Comparison of ENCODE assay signal across 15 cellular contexts in the genomic region with DNA sequence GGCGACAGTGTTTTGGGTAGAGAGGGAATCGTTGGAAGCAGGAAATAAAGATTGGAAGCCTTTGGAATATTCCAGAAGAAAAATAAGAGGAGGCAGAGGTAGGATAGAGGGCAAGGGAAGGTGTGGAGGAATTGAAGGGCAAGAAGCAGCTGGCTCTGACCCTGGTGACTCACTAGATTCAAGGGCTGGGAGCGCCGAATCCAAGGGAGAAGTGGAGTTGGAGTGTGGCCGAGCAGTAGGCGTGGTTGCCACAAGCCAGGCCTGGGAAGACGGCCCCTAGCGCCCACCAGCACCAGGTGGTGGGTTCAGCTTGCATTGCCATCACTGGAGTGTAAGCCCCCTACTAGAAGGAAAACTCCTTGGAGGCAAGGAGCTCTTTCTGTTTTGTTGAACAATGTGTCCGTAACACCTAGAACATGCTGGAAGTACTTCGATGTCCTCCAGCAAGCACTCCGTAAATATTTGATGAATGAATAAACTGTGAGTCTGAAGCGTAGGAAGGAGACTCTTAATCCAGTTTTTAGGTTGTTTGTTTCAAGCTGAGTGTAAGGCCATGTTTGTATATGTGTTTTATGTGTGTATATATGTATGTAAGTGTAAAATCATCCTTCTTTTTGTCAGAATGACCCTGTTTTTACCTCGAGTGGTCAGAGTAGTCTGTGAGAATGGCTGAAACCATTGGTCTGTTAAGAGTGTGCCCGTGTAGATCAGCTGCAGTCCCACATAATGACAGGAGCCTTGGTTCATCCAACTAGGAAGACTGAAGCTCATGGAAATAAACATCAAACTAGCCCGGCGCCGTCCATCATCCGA.
DNase-seq lines count a peak whose midpoint lies in the region; ATAC-seq and TF ChIP-seq lines count a peak whose summit lies in the region.
"Had no signal": no experiment of that assay in that cellular context is flagged by ENCODE, and none has a peak within 500 bp of the region (broad histone marks: within the 10 kb centered on the region; RNA-seq: fewer than 3 reads in every experiment).

No MANE protein-coding gene starts in this region.

- DNase-seq in DMS53 treated with DMSO at 0.1 percent for 48 hours (lab: John Stamatoyannopoulos, UW; ENCODE audit: unreplicated experiment) = peak; percentile 8
- DNase-seq in adrenal gland = peak; percentile 76 to 91 (median 89)
- no peak for DNase-seq in smooth muscle cell (lab: John Stamatoyannopoulos, UW; ENCODE audit: unreplicated experiment)
- no peak for DNase-seq in heart right ventricle
- DNase-seq in ascending aorta (ENCODE audit: low spot score in 2 of 2) = no peak
- DNase-seq: activated CD4-positive, alpha-beta T cell treated with anti-CD3 and anti-CD28 coated beads for 1 hour; activated effector memory CD4-positive, alpha-beta T cell treated with Interleukin-2 at 50 U/mL for 16 hours; CD4-positive, CD25-positive, alpha-beta regulatory T cell; NCI-H524 treated with DMSO at 0.1 percent for 48 hours; stimulated activated CD4-positive, alpha-beta T cell treated with anti-CD3 and anti-CD28 coated beads, Interleukin-15, amount 100 ng/mL, for 24 hours; stimulated activated naive B cell treated with anti-CD40 and anti-IgM and Interleukin-4, amounts not matched to agents 10 μg/mL and 1 μg/mL and 100 μg/mL, for 72 hours had no signal

- H2AFZ ChIP-seq in smooth muscle cell (ENCODE audit: low read depth) = no peak overlapping the region

- no peaks in the 10 kb centered on the region for H3K36me3 ChIP-seq in adrenal gland (replicated peaks in 1 of 2)
- peaks cover 0 to 3% of the 10 kb centered on the region in 2 donors for H3K36me3 ChIP-seq in gastroesophageal sphincter
- H3K36me3 ChIP-seq in smooth muscle cell (ENCODE audit: low read depth) = no peaks in the 10 kb centered on the region
- H3K36me3 ChIP-seq in heart right ventricle = peaks cover 0 to 11% (median 0%) of the 10 kb centered on the region in 9 donors
- no peaks in the 10 kb centered on the region for H3K36me3 ChIP-seq in ascending aorta
- H3K36me3 ChIP-seq: SJSA1 had no signal

- H3K27me3 ChIP-seq in adrenal gland (no peaks in the 10 kb centered on the region), gastroesophageal sphincter (no peaks in the 10 kb centered on the region), smooth muscle cell (ENCODE audit: low read depth) (no peaks in the 10 kb centered on the region), heart right ventricle (no peaks in the 10 kb centered on the region), ascending aorta (no peaks in the 10 kb centered on the region)
- H3K27me3 ChIP-seq: SJSA1 had no signal

- H3K9ac ChIP-seq in smooth muscle cell (ENCODE audit: low read depth) = no peak overlapping the region

- no peak for TF ChIP-seq EP300 in gastroesophageal sphincter (IDR thresholded peaks at IDR 0.05)

- intact Hi-C loops in adrenal gland (cut with DNase I) = no loop called here
- intact Hi-C loops in heart right ventricle (cut with DNase I) = no loop called here
- intact Hi-C loops in ascending aorta (cut with DNase I) = no loop called here

- TF ChIP-seq CTCF in adrenal gland (IDR thresholded peaks at IDR 0.05) (peak in 1 of 6 experiments; percentile 4), gastroesophageal sphincter (IDR thresholded peaks at IDR 0.05) (no peak), smooth muscle cell (IDR thresholded peaks at IDR 0.05; ENCODE audit: borderline replicate concordance, insufficient read depth, poor library complexity, severe bottlenecking) (no peak), heart right ventricle (IDR thresholded peaks at IDR 0.05) (no peak), ascending aorta (IDR thresholded peaks at IDR 0.05) (no peak)

- peaks cover 24 to 26% of the 10 kb centered on the region in 2 donors for H3K4me1 ChIP-seq in adrenal gland (replicated peaks in 1 of 2)
- peaks cover 0 to 12% (median 2%) of the 10 kb centered on the region in 3 donors for H3K4me1 ChIP-seq in gastroesophageal sphincter
- peaks cover 8% of the 10 kb centered on the region for H3K4me1 ChIP-seq in smooth muscle cell (ENCODE audit: low read depth)
- peaks cover 0 to 25% (median 6%) of the 10 kb centered on the region in 9 donors for H3K4me1 ChIP-seq in heart right ventricle
- no peaks in the 10 kb centered on the region for H3K4me1 ChIP-seq in ascending aorta

- no peaks in the 10 kb centered on the region for H3F3A ChIP-seq in smooth muscle cell (ENCODE audit: low read depth)

- H3K9me3 ChIP-seq in adrenal gland (replicated peaks in 1 of 3) (no peaks in the 10 kb centered on the region), gastroesophageal sphincter (no peaks in the 10 kb centered on the region), smooth muscle cell (replicated peaks; ENCODE audit: low read depth) (no peaks in the 10 kb centered on the region), heart right ventricle (no peaks in the 10 kb centered on the region), ascending aorta (no peaks in the 10 kb centered on the region)
- H3K9me3 ChIP-seq: SJSA1 had no signal

- H3K4me2 ChIP-seq in smooth muscle cell = peak overlapping the region; percentile 57

- ATAC-seq in gastroesophageal sphincter = no peak
- no peak for ATAC-seq in HG03565 (IDR thresholded peaks at IDR 0.05; ENCODE audit: unreplicated experiment)
- ATAC-seq in heart right ventricle = no peak
- ATAC-seq in HG03469 (IDR thresholded peaks at IDR 0.05; ENCODE audit: unreplicated experiment) = no peak
- ATAC-seq: stimulated activated naive B cell treated with anti-CD40 and anti-IgM and Interleukin-4, amounts not matched to agents 10 μg/mL and 1 μg/mL and 100 μg/mL, for 72 hours had no signal

- 64 to 68% (median 65%) methylated on average over 18 of the region's 18 CpGs for WGBS in adrenal gland, 4 donors
- 76 to 79% methylated on average over 15 to 18 of the region's 18 CpGs for WGBS in gastroesophageal sphincter (ENCODE audit: low coverage in 1 of 2), 2 donors
- 65% methylated on average over 18 of the region's 18 CpGs for WGBS in smooth muscle cell (ENCODE audit: low lambda C conversion rate)
- 76 to 84% methylated on average over 18 of the region's 18 CpGs for WGBS in heart right ventricle, 2 donors

- TF ChIP-seq POLR2A in adrenal gland (IDR thresholded peaks at IDR 0.05) = no peak
- no peak for TF ChIP-seq POLR2A in gastroesophageal sphincter (IDR thresholded peaks at IDR 0.05)

- H3K79me2 ChIP-seq in smooth muscle cell (ENCODE audit: low read depth) = peaks cover 45% of the 10 kb centered on the region

- H3K27ac ChIP-seq in adrenal gland = peak overlapping the region; percentile 65 to 88 (median 80)
- H3K27ac ChIP-seq in gastroesophageal sphincter = peak overlapping the region in 3 of 4 donors; percentile 29 to 49 (median 48)
- peak overlapping the region; percentile 90 for H3K27ac ChIP-seq in smooth muscle cell (ENCODE audit: low read depth)
- peak overlapping the region in 1 of 10 donors; percentile 26 for H3K27ac ChIP-seq in heart right ventricle
- H3K27ac ChIP-seq in ascending aorta = no peak overlapping the region
- H3K27ac ChIP-seq: SJSA1 had no signal

- peaks cover 72% of the 10 kb centered on the region for H4K20me1 ChIP-seq in smooth muscle cell (ENCODE audit: low read depth)

- H3K4me3 ChIP-seq in adrenal gland = no peak overlapping the region
- no peak overlapping the region for H3K4me3 ChIP-seq in gastroesophageal sphincter
- no peak overlapping the region for H3K4me3 ChIP-seq in smooth muscle cell
- H3K4me3 ChIP-seq in heart right ventricle = no peak overlapping the region
- H3K4me3 ChIP-seq in ascending aorta = no peak overlapping the region
- H3K4me3 ChIP-seq: SJSA1 had no signal

Comparison
In these comparisons a context has a peak if more than half of its experiments do, and no peak if none do; other contexts are left out.
1. DNase-seq: peak in DMS53 treated with DMSO at 0.1 percent for 48 hours (single experiment) and adrenal gland (7 of 7); none in smooth muscle cell (single experiment), heart right ventricle (0 of 2) and ascending aorta (0 of 2).
2. H3K27ac ChIP-seq: peak in adrenal gland (5 of 5), gastroesophageal sphincter (3 of 4) and smooth muscle cell (single experiment); none in ascending aorta (0 of 2).